ENCODE assay signal across 2 cellular contexts in genomic region chr1:45008076-45008475, GRCh38.
A peak's percentile ranks its signal among the peaks of the same experiment; 100 is the strongest.
TF ChIP-seq lines count a peak whose summit lies in the region.

No MANE protein-coding gene starts in this region.

TF ChIP-seq in K562, 482 proteins besides CTCF, POLR2A, EP300 and RAD21:
- TF ChIP-seq ZZZ3 (IDR thresholded peaks at IDR 0.05) (no peak), NR2C2 (CRISPR knock-in tag; IDR thresholded peaks at IDR 0.05) (0 out of 2 replicates have a peak, but pooled peaks have one; percentile 15), NR2C2 (tag; IDR thresholded peaks at IDR 0.05) (no peak), TCF7L2 (IDR thresholded peaks at IDR 0.05; ENCODE audit: low read depth, low read length) (no peak)

TF ChIP-seq in HepG2, 621 proteins besides CTCF, POLR2A, EP300 and RAD21:
- no peak for TF ChIP-seq NFYC (CRISPR knock-in tag; IDR thresholded peaks at IDR 0.05)
- no peak for TF ChIP-seq ELF3 (CRISPR knock-in tag; IDR thresholded peaks at IDR 0.05)
- TF ChIP-seq PITX1 (CRISPR knock-in tag; IDR thresholded peaks at IDR 0.05), result no peak
- TF ChIP-seq SNAI1 (CRISPR knock-in tag; IDR thresholded peaks at IDR 0.05; ENCODE audit: borderline replicate concordance), result no peak
- TF ChIP-seq CHD2 (IDR thresholded peaks at IDR 0.05; ENCODE audit: low read depth, low read length), result no peak
- no peak for TF ChIP-seq ZNF20 (CRISPR knock-in tag; IDR thresholded peaks at IDR 0.05)
- no peak for TF ChIP-seq IRF2 (CRISPR knock-in tag; IDR thresholded peaks at IDR 0.05)
TF ChIP-seq in HepG2: peak in this region for 0.
